Comparison of ENCODE assay signal across 1 cellular context in genomic region chr15:92638709-92639365, GRCh38.
TF ChIP-seq lines count a peak whose summit lies in the region.

No MANE protein-coding gene starts in this region.

TF ChIP-seq in A549, 52 proteins besides CTCF, POLR2A, EP300 and RAD21 (continued from another document):
- TF ChIP-seq RCOR1 (IDR thresholded peaks at IDR 0.05; ENCODE audit: low read depth, low read length) = no peak
- TF ChIP-seq RFX5 (IDR thresholded peaks at IDR 0.05) = no peak
- TF ChIP-seq HOXB5 (CRISPR knock-in tag; IDR thresholded peaks at IDR 0.05) = no peak
- TF ChIP-seq NR3C1 (IDR thresholded peaks at IDR 0.05) = no peak
- no peak for TF ChIP-seq CBX2 (IDR thresholded peaks at IDR 0.05; ENCODE audit: borderline replicate concordance, low read depth)
- TF ChIP-seq TP53 (CRISPR knock-in tag; IDR thresholded peaks at IDR 0.05) = no peak
- TF ChIP-seq HOXB13 (CRISPR knock-in tag; IDR thresholded peaks at IDR 0.05; ENCODE audit: low read depth) = no peak
- TF ChIP-seq FOXS1 (CRISPR knock-in tag; IDR thresholded peaks at IDR 0.05) = no peak
- TF ChIP-seq JUNB (IDR thresholded peaks at IDR 0.05) = no peak
TF ChIP-seq in A549: peak in this region for 0.
